ENCODE assay signal across 16 cellular contexts in the genomic region with DNA sequence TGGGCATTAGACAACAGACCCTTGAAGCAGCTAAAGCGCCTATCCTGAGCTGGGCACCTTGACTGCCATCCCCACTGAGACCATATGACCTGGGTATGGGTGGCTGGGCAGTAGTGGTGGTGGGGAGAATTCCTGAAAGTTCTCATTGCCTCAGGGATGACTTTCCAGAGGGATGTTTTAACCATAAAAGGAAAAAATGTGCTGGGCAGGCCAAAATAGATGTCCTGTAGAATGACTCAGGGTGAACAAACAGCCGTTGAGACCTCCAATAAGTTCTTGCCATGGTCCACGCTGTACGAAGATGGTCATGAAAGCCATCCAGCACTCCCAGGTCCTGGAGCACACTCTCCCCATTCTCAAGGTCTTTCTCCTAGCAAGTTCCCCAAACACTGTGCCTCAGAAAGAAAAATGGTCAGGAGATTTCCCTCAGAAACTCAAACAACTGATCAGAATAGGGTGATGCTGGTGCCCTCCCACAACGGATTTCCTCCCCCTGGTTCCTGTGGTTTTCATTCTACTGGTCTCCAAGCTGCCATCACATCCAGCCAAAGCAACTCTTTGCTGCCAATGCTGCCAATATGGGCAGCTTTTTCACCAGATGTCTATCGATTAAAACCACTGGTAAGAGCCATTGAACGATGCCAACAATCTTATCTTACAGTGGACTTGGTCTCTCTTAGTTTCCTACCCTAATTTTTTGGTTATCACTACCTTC. TPM values are rescaled to one million over a fixed set of nuclear protein-coding genes. Genes with fewer than 3 reads are reported as not detected.
A peak's percentile ranks its signal among the peaks of the same experiment; 100 is the strongest.
DNase-seq lines count a peak whose midpoint lies in the region; ATAC-seq and TF ChIP-seq lines count a peak whose summit lies in the region.
"Had no signal": no experiment of that assay in that cellular context is flagged by ENCODE, and none has a peak within 500 bp of the region (broad histone marks: within the 10 kb centered on the region; RNA-seq: fewer than 3 reads in every experiment).

No MANE protein-coding gene starts in this region.

- CTCF ChIA-PET in CD8-positive, alpha-beta memory T cell (lab: Charles Lee): interaction anchor here (1.4 kb wide), 1 partner anchor 266 kb away, joined by 3 read pairs; no protein-coding TSS in a partner anchor
- CTCF ChIA-PET in activated CD8-positive, alpha-beta T cell treated with anti-CD3 and anti-CD28 coated beads, Interleukin-2, amount 10 ng/mL, durations not matched to agents 7 days and 5 days (lab: Charles Lee): interaction anchor here (0.6 to 1.4 kb wide), 3 partner anchors 11 to 913 kb away, joined by 3 to 4 read pairs (median 4); partner anchors contain the start of gene CDKN2AIP
- CTCF ChIA-PET in naive thymus-derived CD4-positive, alpha-beta T cell (lab: Charles Lee): interaction anchor here (0.9 to 1.4 kb wide), 2 partner anchors 14 to 53 kb away, joined by 3 read pairs; no protein-coding TSS in a partner anchor

- H3K9me3 ChIP-seq in CD8-positive, alpha-beta memory T cell (ENCODE audit: low read length): no peaks in the 10 kb centered on the region
- H3K9me3 ChIP-seq in naive thymus-derived CD4-positive, alpha-beta T cell (ENCODE audit: control insufficient read depth in 2 of 3, low read length in 3 of 3): no peaks in the 10 kb centered on the region
- H3K9me3 ChIP-seq: gastrocnemius medialis, psoas muscle had no signal

- POLR2A ChIA-PET in CD8-positive, alpha-beta memory T cell (lab: Charles Lee): no interaction called here
- POLR2A ChIA-PET in activated CD8-positive, alpha-beta T cell treated with anti-CD3 and anti-CD28 coated beads, Interleukin-2, amount 10 ng/mL, durations not matched to agents 7 days and 5 days (lab: Charles Lee): interaction anchor here (0.9 to 1.6 kb wide), 2 partner anchors 11 to 42 kb away, joined by 3 to 5 read pairs; partner anchors contain the start of gene CDKN2AIP
- POLR2A ChIA-PET in naive thymus-derived CD4-positive, alpha-beta T cell (lab: Charles Lee): interaction anchor here (1.0 to 4.7 kb wide), 2 partner anchors 9 to 11 kb away, joined by 3 to 29 read pairs; partner anchors contain the start of gene CDKN2AIP

- DNase-seq in CD8-positive, alpha-beta memory T cell: peak in 1 of 5 donors; percentile 13
- DNase-seq in Kasumi-1 (lab: John Stamatoyannopoulos, UW): peak; percentile 92 to 93
- DNase-seq in activated CD8-positive, alpha-beta T cell treated with anti-CD3 and anti-CD28 coated beads, Interleukin-2, amount 10 ng/mL, durations not matched to agents 7 days and 5 days: peak; percentile 58
- DNase-seq in naive thymus-derived CD4-positive, alpha-beta T cell: peak in 2 of 9 donors; percentile 7 to 10
- DNase-seq in dorsolateral prefrontal cortex: no peak
- DNase-seq in DMS153 treated with DMSO at 0.1 percent for 48 hours (lab: John Stamatoyannopoulos, UW; ENCODE audit: unreplicated experiment): no peak
- no peak for DNase-seq in cerebellar nuclear complex (lab: John Stamatoyannopoulos, UW)
- DNase-seq: activated CD4-positive, alpha-beta T cell treated with anti-CD3 and anti-CD28 coated beads for 4 hours; C1 segment of cervical spinal cord; gastrocnemius medialis; kidney glomerular epithelial cell; NCI-H1436; NCI-H446 treated with DMSO at 0.1 percent for 48 hours; PC-3; psoas muscle; stimulated activated CD8-positive, alpha-beta memory T cell treated with anti-CD3 and anti-CD28 coated beads, Interleukin-4, amount 100 ng/mL, for 48 hours had no signal

- no peaks in the 10 kb centered on the region for H3K27me3 ChIP-seq in CD8-positive, alpha-beta memory T cell (ENCODE audit: insufficient read depth, low read length, poor library complexity, severe bottlenecking)
- H3K27me3 ChIP-seq in naive thymus-derived CD4-positive, alpha-beta T cell (ENCODE audit: control insufficient read depth in 2 of 2, insufficient read depth in 2 of 2, low read length in 2 of 2): no peaks in the 10 kb centered on the region
- no peaks in the 10 kb centered on the region for H3K27me3 ChIP-seq in dorsolateral prefrontal cortex
- H3K27me3 ChIP-seq: gastrocnemius medialis had no signal

- peaks cover 15 to 23% (median 21%) of the 10 kb centered on the region in 3 donors for H3K4me1 Mint-ChIP-seq in CD8-positive, alpha-beta memory T cell
- peaks cover 23% of the 10 kb centered on the region for H3K4me1 Mint-ChIP-seq in activated CD8-positive, alpha-beta T cell treated with anti-CD3 and anti-CD28 coated beads, Interleukin-2, amount 10 ng/mL, durations not matched to agents 7 days and 5 days (ENCODE audit: low read depth)
- peaks cover 8 to 25% (median 21%) of the 10 kb centered on the region in 7 donors for H3K4me1 Mint-ChIP-seq in naive thymus-derived CD4-positive, alpha-beta T cell

- intact Hi-C loops in naive thymus-derived CD4-positive, alpha-beta T cell (cut with micrococcal nuclease): no loop called here
- intact Hi-C loops in dorsolateral prefrontal cortex (cut with DNase I): no loop called here

- ATAC-seq in activated CD8-positive, alpha-beta T cell treated with anti-CD3 and anti-CD28 coated beads, Interleukin-2, amount 10 ng/mL, durations not matched to agents 7 days and 5 days: peak; percentile 57
- ATAC-seq in naive thymus-derived CD4-positive, alpha-beta T cell: no peak
- ATAC-seq: gastrocnemius medialis, PC-3, psoas muscle had no signal

- H3K36me3 ChIP-seq in CD8-positive, alpha-beta memory T cell (ENCODE audit: insufficient read depth, low read length): no peaks in the 10 kb centered on the region
- peaks cover 0 to 12% (median 0%) of the 10 kb centered on the region in 3 experiments for H3K36me3 ChIP-seq in naive thymus-derived CD4-positive, alpha-beta T cell (ENCODE audit: control insufficient read depth in 2 of 3, insufficient read depth in 3 of 3, low read length in 3 of 3)

- H3K4me1 ChIP-seq in CD8-positive, alpha-beta memory T cell (ENCODE audit: insufficient read depth, low read length): peaks cover 12% of the 10 kb centered on the region
- peaks cover 0 to 12% of the 10 kb centered on the region in 2 donors for H3K4me1 ChIP-seq in naive thymus-derived CD4-positive, alpha-beta T cell (ENCODE audit: control insufficient read depth in 2 of 2, insufficient read depth in 2 of 2, low read length in 2 of 2)
- H3K4me1 ChIP-seq: gastrocnemius medialis, psoas muscle had no signal

- peak overlapping the region; percentile 5 for H3K4me3 ChIP-seq in CD8-positive, alpha-beta memory T cell (ENCODE audit: low read length)
- H3K4me3 ChIP-seq in naive thymus-derived CD4-positive, alpha-beta T cell (ENCODE audit: low read length): no peak overlapping the region
- H3K4me3 ChIP-seq in dorsolateral prefrontal cortex: no peak overlapping the region
- H3K4me3 ChIP-seq: gastrocnemius medialis, psoas muscle had no signal

- no peak overlapping the region for H3K4me3 Mint-ChIP-seq in CD8-positive, alpha-beta memory T cell
- H3K4me3 Mint-ChIP-seq in activated CD8-positive, alpha-beta T cell treated with anti-CD3 and anti-CD28 coated beads, Interleukin-2, amount 10 ng/mL, durations not matched to agents 7 days and 5 days: peak overlapping the region; percentile 53
- H3K4me3 Mint-ChIP-seq in naive thymus-derived CD4-positive, alpha-beta T cell: peak overlapping the region in 7 of 10 donors; percentile 6 to 52 (median 25)

- peaks cover 0 to 15% (median 6%) of the 10 kb centered on the region in 3 donors for H3K36me3 Mint-ChIP-seq in CD8-positive, alpha-beta memory T cell
- H3K36me3 Mint-ChIP-seq in activated CD8-positive, alpha-beta T cell treated with anti-CD3 and anti-CD28 coated beads, Interleukin-2, amount 10 ng/mL, durations not matched to agents 7 days and 5 days (ENCODE audit: low read depth): peaks cover 15% of the 10 kb centered on the region
- peaks cover 0 to 22% (median 5%) of the 10 kb centered on the region in 5 donors for H3K36me3 Mint-ChIP-seq in naive thymus-derived CD4-positive, alpha-beta T cell

- H3K27ac Mint-ChIP-seq in CD8-positive, alpha-beta memory T cell: peak overlapping the region in 7 of 8 donors; percentile 30 to 88 (median 83)
- H3K27ac Mint-ChIP-seq in activated CD8-positive, alpha-beta T cell treated with anti-CD3 and anti-CD28 coated beads, Interleukin-2, amount 10 ng/mL, durations not matched to agents 7 days and 5 days: peak overlapping the region; percentile 76
- H3K27ac Mint-ChIP-seq in naive thymus-derived CD4-positive, alpha-beta T cell: peak overlapping the region in 7 of 9 donors; percentile 28 to 73 (median 47)

- H3K27ac ChIP-seq in CD8-positive, alpha-beta memory T cell (ENCODE audit: low read depth, low read length): no peak overlapping the region
- no peak overlapping the region for H3K27ac ChIP-seq in naive thymus-derived CD4-positive, alpha-beta T cell (ENCODE audit: low read depth, low read length)
- no peak overlapping the region for H3K27ac ChIP-seq in dorsolateral prefrontal cortex
- H3K27ac ChIP-seq: gastrocnemius medialis, psoas muscle had no signal

- TF ChIP-seq CTCF in dorsolateral prefrontal cortex (IDR thresholded peaks at IDR 0.05 in 54 of 56, conservative IDR thresholded peaks at IDR 0.05 in 2 of 56; ENCODE audit: low read depth in 1 of 56, partially characterized antibody in 56 of 56): no peak

- H3K27me3 Mint-ChIP-seq in CD8-positive, alpha-beta memory T cell: no peaks in the 10 kb centered on the region
- H3K27me3 Mint-ChIP-seq in activated CD8-positive, alpha-beta T cell treated with anti-CD3 and anti-CD28 coated beads, Interleukin-2, amount 10 ng/mL, durations not matched to agents 7 days and 5 days (ENCODE audit: low read depth): no peaks in the 10 kb centered on the region
- no peaks in the 10 kb centered on the region for H3K27me3 Mint-ChIP-seq in naive thymus-derived CD4-positive, alpha-beta T cell

- no peaks in the 10 kb centered on the region for H3K9me3 Mint-ChIP-seq in CD8-positive, alpha-beta memory T cell
- no peaks in the 10 kb centered on the region for H3K9me3 Mint-ChIP-seq in activated CD8-positive, alpha-beta T cell treated with anti-CD3 and anti-CD28 coated beads, Interleukin-2, amount 10 ng/mL, durations not matched to agents 7 days and 5 days (ENCODE audit: insufficient read depth)
- no peaks in the 10 kb centered on the region for H3K9me3 Mint-ChIP-seq in naive thymus-derived CD4-positive, alpha-beta T cell

RNA-seq across cellular contexts. Expression of gene CDKN2AIP, which starts 11.2 kb away (rescaled TPM):
- 10 to 100 TPM; 29.4 to 30.1 TPM for total RNA-seq in CD8-positive, alpha-beta memory T cell
- 35.3 TPM for polyA plus RNA-seq in CD8-positive, alpha-beta memory T cell
- total RNA-seq in activated CD8-positive, alpha-beta T cell treated with anti-CD3 and anti-CD28 coated beads, Interleukin-2, amount 10 ng/mL, durations not matched to agents 7 days and 5 days: 10 to 100 TPM; 27.6 to 30.2 TPM
- total RNA-seq in naive thymus-derived CD4-positive, alpha-beta T cell: 10 to 100 TPM; 24.9 to 58.2 (median 44.4) TPM
- polyA plus RNA-seq in naive thymus-derived CD4-positive, alpha-beta T cell: 10 to 100 TPM; 38.7 to 55.5 TPM
- 10 to 100 TPM; 10.3 to 20.2 (median 14.8) TPM for total RNA-seq in dorsolateral prefrontal cortex

RNA-seq across cellular contexts. Expression of gene ING2, which starts 49.3 kb away (rescaled TPM):
- total RNA-seq in CD8-positive, alpha-beta memory T cell: 10 to 100 TPM; 10.7 to 11.2 TPM
- 19.7 TPM for polyA plus RNA-seq in CD8-positive, alpha-beta memory T cell
- 10 to 100 TPM; 15.3 to 15.4 TPM for total RNA-seq in activated CD8-positive, alpha-beta T cell treated with anti-CD3 and anti-CD28 coated beads, Interleukin-2, amount 10 ng/mL, durations not matched to agents 7 days and 5 days
- total RNA-seq in naive thymus-derived CD4-positive, alpha-beta T cell: 10 to 100 TPM in 4 of 5 experiments, 1 to 10 TPM in 1; 9.6 to 15.1 (median 11.0) TPM
- polyA plus RNA-seq in naive thymus-derived CD4-positive, alpha-beta T cell: 10 to 100 TPM; 11.2 to 16.7 TPM
- total RNA-seq in dorsolateral prefrontal cortex: 10 to 100 TPM in 110 of 120 experiments, 1 to 10 TPM in 10; 8.0 to 23.0 (median 13.2) TPM

Comparison
In these comparisons a context has a peak if more than half of its experiments do, and no peak if none do; other contexts are left out.
1. DNase-seq: peak in Kasumi-1 (2 of 2) and activated CD8-positive, alpha-beta T cell treated with anti-CD3 and anti-CD28 coated beads, Interleukin-2, amount 10 ng/mL, durations not matched to agents 7 days and 5 days (single experiment); none in dorsolateral prefrontal cortex (0 of 10), DMS153 treated with DMSO at 0.1 percent for 48 hours (single experiment) and cerebellar nuclear complex (0 of 2).
2. H3K4me3 Mint-ChIP-seq: peak in activated CD8-positive, alpha-beta T cell treated with anti-CD3 and anti-CD28 coated beads, Interleukin-2, amount 10 ng/mL, durations not matched to agents 7 days and 5 days (single experiment) and naive thymus-derived CD4-positive, alpha-beta T cell (7 of 10); none in CD8-positive, alpha-beta memory T cell (0 of 7).
3. Peak in every context shown above with its lines, with median percentiles within 50 percentile points of each other: H3K27ac Mint-ChIP-seq.